Comparison of ENCODE assay signal across 19 cellular contexts in the genomic region with DNA sequence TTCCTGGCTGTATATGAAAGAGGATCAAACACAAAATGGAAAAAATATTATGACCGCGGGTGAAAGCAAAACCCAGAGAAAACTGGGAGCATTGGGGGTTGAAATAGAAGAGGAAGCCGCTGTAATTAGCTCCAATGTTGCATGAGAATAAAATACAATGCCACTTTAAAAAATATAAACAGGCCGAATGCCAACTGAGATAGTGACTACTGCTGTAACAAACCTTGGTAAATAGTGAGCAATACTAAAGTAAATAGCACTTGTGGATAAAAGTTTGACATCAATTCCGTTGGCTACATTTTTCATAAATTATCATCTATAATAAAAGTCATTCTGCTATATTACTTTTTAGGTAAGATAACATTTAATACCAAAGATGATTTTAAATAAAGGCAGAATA.
DNase-seq lines count a peak whose midpoint lies in the region; ATAC-seq, FAIRE-seq and TF ChIP-seq lines count a peak whose summit lies in the region.
"Had no signal": no experiment of that assay in that cellular context is flagged by ENCODE, and none has a peak within 500 bp of the region (broad histone marks: within the 10 kb centered on the region; RNA-seq: fewer than 3 reads in every experiment).

No MANE protein-coding gene starts in this region.

- no peaks in the 10 kb centered on the region for H3K9me3 ChIP-seq in A549
- H3K9me3 ChIP-seq in OCI-LY3 (ENCODE audit: insufficient read depth, low read length), result no peaks in the 10 kb centered on the region
- no peaks in the 10 kb centered on the region for H3K9me3 ChIP-seq in pancreas

- no peak for FAIRE-seq in A549 (lab: Jason Lieb, UNC)
- FAIRE-seq in pancreas (lab: Jason Lieb, UNC), result no peak
- FAIRE-seq: GM12878, H1, HepG2 had no signal

- TF ChIP-seq EP300 in A549 (IDR thresholded peaks at IDR 0.05), result peak; percentile 56 to 71; a peak in 2 of 5 replicates

- intact Hi-C loops in pancreas (cut with DNase I), result no loop called here
- intact Hi-C loops in Right ventricle myocardium inferior (cut with DNase I), result no loop called here

- no peaks in the 10 kb centered on the region for H3K79me2 ChIP-seq in OCI-LY3 (ENCODE audit: low read length)

- H3K4me3 ChIP-seq in A549, result peak overlapping the region; percentile 26; the same call in 2 of the 3 replicates
- H3K4me3 ChIP-seq in OCI-LY3 (ENCODE audit: low read length), result no peak overlapping the region
- H3K4me3 ChIP-seq in pancreas, result no peak overlapping the region
- H3K4me3 ChIP-seq: BLaER1, GM12878 had no signal

- TF ChIP-seq RAD21 in A549 (conservative IDR thresholded peaks at IDR 0.05 in 1 of 2, IDR thresholded peaks at IDR 0.05 in 1 of 2), result no peak; a peak in 1 of 5 replicates

- no peaks in the 10 kb centered on the region for H3K27me3 Mint-ChIP-seq in T-helper 2 cell treated with Interferon-gamma antibody and Interleukin-4, amounts not matched to agents 5 μg/mL and 100 μg/mL, for 36 hours (ENCODE audit: low read depth)
- H3K27me3 Mint-ChIP-seq: CD4-positive, alpha-beta memory T cell; IgD-negative memory B cell had no signal

- under 1% methylated on average over 5 of the region's 5 CpGs for WGBS in A549 (ENCODE audit: missing lambda C conversion rate)
- WGBS in pancreas, 2 donors, result 45 to 46% methylated on average over 5 of the region's 5 CpGs

- no peaks in the 10 kb centered on the region for H4K20me1 ChIP-seq in OCI-LY3 (ENCODE audit: insufficient read depth, low read length)
- H4K20me1 ChIP-seq: BLaER1 had no signal

- ATAC-seq in A549 (peak; percentile 77 to 83), pancreas (peak; percentile 54 to 78 (median 70)), Right ventricle myocardium inferior (no peak)
- ATAC-seq: GM12878, HepG2 had no signal

- H3K27ac Mint-ChIP-seq in T-helper 2 cell treated with Interferon-gamma antibody and Interleukin-4, amounts not matched to agents 5 μg/mL and 100 μg/mL, for 36 hours, result no peak overlapping the region
- H3K27ac Mint-ChIP-seq: CD14-positive monocyte; CD4-positive, alpha-beta memory T cell; H9; IgD-negative memory B cell had no signal

- H3K27ac ChIP-seq in A549 (peak overlapping the region; percentile 87 to 90), OCI-LY3 (ENCODE audit: low read length) (no peak overlapping the region), pancreas (no peak overlapping the region)
- H3K27ac ChIP-seq: 22Rv1, BLaER1 had no signal

- no peaks in the 10 kb centered on the region for H3K36me3 ChIP-seq in OCI-LY3 (replicated peaks; ENCODE audit: low read depth, low read length)
- H3K36me3 ChIP-seq in pancreas, result no peaks in the 10 kb centered on the region
- H3K36me3 ChIP-seq: BLaER1 had no signal

- CTCF ChIA-PET in A549 (lab: Yijun Ruan, JAX), result interaction anchor here (1.2 kb wide), 1 partner anchor 17 kb away, joined by 7 read pairs; no protein-coding TSS in a partner anchor

- POLR2A ChIA-PET in A549 (lab: Yijun Ruan, JAX), result no interaction called here

- DNase-seq in DMS53 (lab: John Stamatoyannopoulos, UW), result peak; percentile 26
- no peak for DNase-seq in DMS53 treated with DMSO at 0.1 percent for 48 hours (lab: John Stamatoyannopoulos, UW; ENCODE audit: unreplicated experiment)
- peak in 1 of 2 experiments; percentile 49 for DNase-seq in A549 (ENCODE audit: low read depth in 1 of 2, low spot score in 1 of 2)
- no peak for DNase-seq in pancreas
- DNase-seq in T-helper 2 cell treated with Interferon-gamma antibody and Interleukin-4, amounts not matched to agents 5 μg/mL and 100 μg/mL, for 36 hours (ENCODE audit: low spot score), result no peak
- DNase-seq in Right ventricle myocardium inferior (ENCODE audit: missing footprints), result no peak
- DNase-seq: CD4-positive, alpha-beta memory T cell; DMS153; DND-41; EL; H9 had no signal

- H2AFZ ChIP-seq in OCI-LY3 (ENCODE audit: low read depth, low read length), result 0 out of 2 replicates have a peak overlapping the region, but pooled peaks have one; percentile 36

- no peak for TF ChIP-seq POLR2A in A549 (IDR thresholded peaks at IDR 0.05; ENCODE audit: low read length)

- peaks cover 10% of the 10 kb centered on the region for H3K9me3 Mint-ChIP-seq in T-helper 2 cell treated with Interferon-gamma antibody and Interleukin-4, amounts not matched to agents 5 μg/mL and 100 μg/mL, for 36 hours
- H3K9me3 Mint-ChIP-seq: H9 had no signal

- peaks cover 58% of the 10 kb centered on the region for H3K4me1 ChIP-seq in A549
- no peaks in the 10 kb centered on the region for H3K4me1 ChIP-seq in OCI-LY3 (ENCODE audit: low read length)
- H3K4me1 ChIP-seq in pancreas, result peaks cover 0 to 3% (median 3%) of the 10 kb centered on the region in 3 donors
- H3K4me1 ChIP-seq: BLaER1 had no signal

- TF ChIP-seq CTCF in A549 (IDR thresholded peaks at IDR 0.05) (no peak), OCI-LY3 (IDR thresholded peaks at IDR 0.05; ENCODE audit: low read depth, low read length) (no peak), pancreas (IDR thresholded peaks at IDR 0.05) (no peak)

- H3K4me3 Mint-ChIP-seq in T-helper 2 cell treated with Interferon-gamma antibody and Interleukin-4, amounts not matched to agents 5 μg/mL and 100 μg/mL, for 36 hours, result no peak overlapping the region
- H3K4me3 Mint-ChIP-seq: CD14-positive monocyte; CD4-positive, alpha-beta memory T cell; H9; IgD-negative memory B cell had no signal

- no peak overlapping the region for H3K9ac ChIP-seq in OCI-LY3 (ENCODE audit: low read length)
- H3K9ac ChIP-seq: BLaER1 had no signal

- H3K27me3 ChIP-seq in OCI-LY3 (ENCODE audit: low read depth, low read length) (no peaks in the 10 kb centered on the region), pancreas (no peaks in the 10 kb centered on the region)
- H3K27me3 ChIP-seq: BLaER1 had no signal

- H3K4me2 ChIP-seq in A549 (peak overlapping the region; percentile 89), OCI-LY3 (ENCODE audit: low read length) (no peak overlapping the region)
- H3K4me2 ChIP-seq: BLaER1 had no signal

- H3K36me3 Mint-ChIP-seq in T-helper 2 cell treated with Interferon-gamma antibody and Interleukin-4, amounts not matched to agents 5 μg/mL and 100 μg/mL, for 36 hours (ENCODE audit: low read depth), result no peaks in the 10 kb centered on the region
- H3K36me3 Mint-ChIP-seq: CD14-positive monocyte; CD4-positive, alpha-beta memory T cell; IgD-negative memory B cell had no signal

- no peaks in the 10 kb centered on the region for H3K4me1 Mint-ChIP-seq in T-helper 2 cell treated with Interferon-gamma antibody and Interleukin-4, amounts not matched to agents 5 μg/mL and 100 μg/mL, for 36 hours (ENCODE audit: low read depth)
- H3K4me1 Mint-ChIP-seq: CD14-positive monocyte; CD4-positive, alpha-beta memory T cell; H9; IgD-negative memory B cell had no signal

TF ChIP-seq in A549, 52 proteins besides CTCF, POLR2A, EP300 and RAD21:
- peak; percentile 84 for TF ChIP-seq JUNB (IDR thresholded peaks at IDR 0.05)
- TF ChIP-seq KDM5A (IDR thresholded peaks at IDR 0.05), result no peak
- no peak for TF ChIP-seq CHD4 (IDR thresholded peaks at IDR 0.05; ENCODE audit: borderline replicate concordance)
- 0 out of 3 replicates have a peak, but pooled peaks have one; percentile 16 for TF ChIP-seq SMC3 (IDR thresholded peaks at IDR 0.05)
- TF ChIP-seq CEBPB (IDR thresholded peaks at IDR 0.05), result peak; percentile 37 to 45; a peak in 3 of 4 replicates
- TF ChIP-seq FOSL2 (IDR thresholded peaks at IDR 0.05), result peak; percentile 74; the same call in 1 of the 2 replicates
- peak; percentile 80 for TF ChIP-seq FOSL2 (CRISPR knock-in tag; IDR thresholded peaks at IDR 0.05)
- peak; percentile 74; the same call in 1 of the 3 replicates for TF ChIP-seq BCL3 (IDR thresholded peaks at IDR 0.05)
- TF ChIP-seq FOXS1 (CRISPR knock-in tag; IDR thresholded peaks at IDR 0.05), result peak; percentile 56; the same call in 1 of the 2 replicates
- TF ChIP-seq NFE2L2 (conservative IDR thresholded peaks at IDR 0.05; ENCODE audit: low read length), result no peak
- no peak for TF ChIP-seq POLR2AphosphoS2 (conservative IDR thresholded peaks at IDR 0.05; ENCODE audit: low read length)
- TF ChIP-seq JUN (IDR thresholded peaks at IDR 0.05), result peak in 1 of 2 experiments; percentile 39; a peak in 3 of 5 replicates
- peak; percentile 84 for TF ChIP-seq GATA3 (IDR thresholded peaks at IDR 0.05; ENCODE audit: borderline replicate concordance)

Comparison
In these comparisons a context has a peak if more than half of its experiments do, and no peak if none do; other contexts are left out.
1. H3K27ac ChIP-seq: peak in A549 (2 of 2); none in OCI-LY3 (single experiment) and pancreas (0 of 4).